In the genomic region with DNA sequence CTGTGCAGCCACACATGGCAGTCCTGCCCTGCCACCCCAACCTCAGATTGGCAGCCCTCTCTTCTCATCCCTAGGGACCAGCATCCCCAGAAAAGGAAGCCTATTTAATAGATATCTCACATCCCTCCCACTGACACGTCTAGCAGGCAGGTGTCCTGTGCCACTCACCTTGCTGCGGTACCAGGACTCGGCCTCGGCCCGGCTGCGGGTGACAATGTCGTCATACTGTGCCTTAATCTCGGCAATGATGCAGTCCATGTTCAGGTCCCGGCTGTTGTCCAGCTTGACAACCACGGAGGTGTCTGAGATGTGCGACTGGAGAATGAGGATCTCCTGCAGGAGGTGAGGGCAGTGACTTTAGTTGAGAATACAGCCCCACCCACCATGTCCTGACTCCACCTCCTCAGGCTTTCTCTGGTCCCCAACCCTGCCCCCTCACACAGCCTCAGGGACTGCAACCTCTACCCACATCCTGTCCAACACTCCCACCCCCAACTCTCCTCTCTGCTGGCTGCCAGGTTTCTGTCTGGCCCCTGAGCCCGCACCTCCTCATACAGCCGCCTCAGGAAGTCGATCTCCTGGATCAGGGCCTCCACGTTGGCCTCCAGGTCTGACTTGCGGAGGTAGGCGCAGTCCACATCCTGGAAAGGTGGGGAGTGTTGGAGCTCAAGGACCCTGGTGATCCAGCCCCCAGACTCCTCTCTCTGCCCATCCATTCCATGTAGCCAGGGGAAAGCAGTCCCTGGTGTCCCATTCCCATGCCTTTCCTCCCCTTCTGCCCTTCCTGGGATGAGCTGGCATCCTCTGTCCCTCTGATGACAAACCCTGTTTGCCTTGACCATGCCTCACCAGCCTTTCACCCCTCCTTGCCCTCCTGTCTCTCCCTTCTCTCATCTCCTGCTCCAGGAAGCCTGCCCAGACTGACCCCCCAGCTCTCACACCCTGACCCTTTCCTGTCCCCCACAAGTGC, we compare ENCODE assay signal across 13 cellular contexts. TPM values are rescaled to one million over a fixed set of nuclear protein-coding genes. Genes with fewer than 3 reads are reported as not detected.
DNase-seq lines count a peak whose midpoint lies in the region; ATAC-seq and TF ChIP-seq lines count a peak whose summit lies in the region.
"Not testable (repeated sequence)": the region's sequence is repeated elsewhere in the genome, so short reads cannot be mapped to it uniquely, and the experiment has no call there.
"Had no signal": no experiment of that assay in that cellular context is flagged by ENCODE, and none has a peak within 500 bp of the region (broad histone marks: within the 10 kb centered on the region; RNA-seq: fewer than 3 reads in every experiment).

No MANE protein-coding gene starts in this region.

- H3K9me3 ChIP-seq in spleen, result not testable (repeated sequence)

- ATAC-seq in GM18868 (IDR thresholded peaks at IDR 0.05; ENCODE audit: unreplicated experiment) (peak; percentile 47), GM21390 (IDR thresholded peaks at IDR 0.05; ENCODE audit: unreplicated experiment) (peak; percentile 93), HG02852 (IDR thresholded peaks at IDR 0.05; ENCODE audit: unreplicated experiment) (peak; percentile 77), HG03520 (IDR thresholded peaks at IDR 0.05; ENCODE audit: unreplicated experiment) (peak; percentile 68), WTC11 (peak; percentile 87)

- H3K27me3 Mint-ChIP-seq in WTC11 (ENCODE audit: low read depth), result not testable (repeated sequence)

- CTCF ChIA-PET in WTC11 (lab: Charles Lee), result interaction anchor here (1.1 to 1.5 kb wide), 2 partner anchors 9 to 62 kb away, joined by 4 read pairs; no protein-coding TSS in a partner anchor

- H3K9me3 Mint-ChIP-seq in WTC11, result not testable (repeated sequence)

- not testable (repeated sequence) for H3K27ac ChIP-seq in coronary artery, spleen

- WGBS in spleen, 5 donors, result 56 to 62% (median 59%) methylated on average over 11 to 17 of the region's 17 CpGs

- H3K4me3 ChIP-seq in coronary artery, spleen: not testable (repeated sequence)

- POLR2A ChIA-PET in WTC11 (lab: Charles Lee), result not testable (repeated sequence)

- H3K36me3 Mint-ChIP-seq in WTC11, result not testable (repeated sequence)

- H3K4me1 ChIP-seq in spleen, result not testable (repeated sequence)

- not testable (repeated sequence) for TF ChIP-seq CTCF in WTC11 (IDR thresholded peaks at IDR 0.05); coronary artery (IDR thresholded peaks at IDR 0.05); spleen (IDR thresholded peaks at IDR 0.05 in 8 of 11, conservative IDR thresholded peaks at IDR 0.05 in 3 of 11)

- peaks cover 0 to 13% (median 0%) of the 10 kb centered on the region in 7 donors for H3K27me3 ChIP-seq in spleen (replicated peaks in 1 of 7)

- peaks cover 11% of the 10 kb centered on the region for H3K4me1 Mint-ChIP-seq in WTC11

- not testable (repeated sequence) for H3K36me3 ChIP-seq in spleen

- intact Hi-C loops in spleen (cut with DNase I; ENCODE audit: low total_unique reads), result not testable (repeated sequence)

- DNase-seq in Daoy (ENCODE audit: low read depth) (peak; percentile 42), coronary artery (ENCODE audit: low spot score) (peak; percentile 46), spleen (peak; percentile 61)
- not testable (repeated sequence) for DNase-seq in WTC11 (ENCODE audit: low spot score)

- not testable (repeated sequence) for H3K4me3 Mint-ChIP-seq in WTC11

- not testable (repeated sequence) for TF ChIP-seq POLR2A in spleen (IDR thresholded peaks at IDR 0.05)

- H3K27ac Mint-ChIP-seq in WTC11, result not testable (repeated sequence)

RNA-seq across cellular contexts. Expression of gene KRT81, which starts 3.2 kb away (rescaled TPM):
- total RNA-seq in Daoy (2014; rRNA removed; shearing (Covaris generic)), result 0.74 and 1.0 TPM in 2 replicates
- 0.21 to 0.70 TPM (median 0.34 TPM) in 3 replicates for total RNA-seq in WTC11 (2021)
- total RNA-seq in spleen, result not detected
- under 1 TPM in 2 of 3 donors, not detected in 1; 0.05 to 0.37 TPM for polyA plus RNA-seq in spleen
- total RNA-seq: heart right ventricle, mucosa of descending colon had no signal
- polyA plus RNA-seq: heart right ventricle, ovary had no signal

RNA-seq across cellular contexts. Expression of gene KRT86, which starts 13.7 kb away (rescaled TPM):
- 0.40 and 0.65 TPM in 2 replicates for total RNA-seq in Daoy (2014; rRNA removed; shearing (Covaris generic))
- total RNA-seq in WTC11 (2021) (0.11 to 0.18 TPM in 2 of 3 replicates, not detected in the other), spleen (under 1 TPM in 2 of 7 donors, not detected in 5; 0.17 to 0.26 TPM)
- polyA plus RNA-seq in spleen, result under 1 TPM in 2 of 3 donors, not detected in 1; 0.08 to 0.09 TPM
- polyA plus RNA-seq: ovary had no signal

RNA-seq across cellular contexts. Expression of gene KRT83, which starts 33.1 kb away (rescaled TPM):
- not detected in 2 replicates for total RNA-seq in Daoy (2014; rRNA removed; shearing (Covaris generic))
- not detected in 3 replicates for total RNA-seq in WTC11 (2021)
- not detected for total RNA-seq in spleen
- polyA plus RNA-seq in spleen, result not detected
- total RNA-seq: dermis microvascular lymphatic vessel endothelial cell, heart right ventricle, kidney epithelial cell, mucosa of descending colon, ovary had no signal
- polyA plus RNA-seq: heart right ventricle, ovary had no signal

RNA-seq across cellular contexts. Expression of gene KRT7, which starts 55.1 kb away (rescaled TPM):
- 5.5 and 12.2 TPM in 2 replicates for total RNA-seq in Daoy (2014; rRNA removed; shearing (Covaris generic))
- total RNA-seq in WTC11 (2021) (10.6 to 11.5 TPM (median 11.4 TPM) in 3 replicates), spleen (1 to 10 TPM in 1 of 7 donors, under 1 TPM in 3, not detected in 3; 0.73 to 1.5 (median 0.83) TPM)
- polyA plus RNA-seq in spleen, result 1 to 10 TPM; 1.2 to 1.9 (median 1.6) TPM
